In genomic region chr5:76715734-76716455, GRCh38 we compare ENCODE assay signal across 8 cellular contexts. TPM values are rescaled to one million over a fixed set of nuclear protein-coding genes. Genes with fewer than 3 reads are reported as not detected.
DNase-seq lines count a peak whose midpoint lies in the region; ATAC-seq and TF ChIP-seq lines count a peak whose summit lies in the region.

F2R (plus strand) TSS chr5:76716126; CDS start chr5:76716308, 182 bp downstream.

- H3K9me3 ChIP-seq in BLaER1: peaks cover 4% of the 10 kb centered on the region; the same call in 1 of the 2 replicates
- H3K9me3 ChIP-seq in ascending aorta: no peaks in the 10 kb centered on the region
- no peaks in the 10 kb centered on the region for H3K9me3 ChIP-seq in right atrium auricular region

- intact Hi-C loops in ascending aorta (cut with DNase I): loop anchor here (5.0 kb wide), 1 partner anchor 71 kb away; no protein-coding TSS in a partner anchor

- TF ChIP-seq CTCF in ascending aorta (IDR thresholded peaks at IDR 0.05) (peak; percentile 22 to 47 (median 40)), right atrium auricular region (IDR thresholded peaks at IDR 0.05) (peak; percentile 32 to 80)

- H3K9ac ChIP-seq in BLaER1: peak within 1 kb of the TSS; percentile 69

- DNase-seq in SW480 (ENCODE audit: low spot score): peak; percentile 17
- DNase-seq in ascending aorta (ENCODE audit: low spot score in 2 of 2): peak in 1 of 2 donors; percentile 69
- DNase-seq in right atrium auricular region (ENCODE audit: low spot score): no peak
- no peak for DNase-seq in renal cortical epithelial cell (ENCODE audit: low read depth)
- DNase-seq in NCI-H1048 (lab: John Stamatoyannopoulos, UW): no peak

- no peak within 1 kb of the TSS for H3K27ac ChIP-seq in BLaER1
- peak within 1 kb of the TSS; percentile 54 to 62 for H3K27ac ChIP-seq in ascending aorta
- H3K27ac ChIP-seq in right atrium auricular region: peak within 1 kb of the TSS; percentile 61 to 79

- ATAC-seq in GM19372 (IDR thresholded peaks at IDR 0.05; ENCODE audit: low read depth, unreplicated experiment) (peak; percentile 58), HG03521 (IDR thresholded peaks at IDR 0.05; ENCODE audit: unreplicated experiment) (peak; percentile 70)

- H4K20me1 ChIP-seq in BLaER1: peaks cover 28% of the 10 kb centered on the region

- H3K4me3 ChIP-seq in BLaER1: peak within 1 kb of the TSS; percentile 75
- H3K4me3 ChIP-seq in ascending aorta: peak within 1 kb of the TSS; percentile 76 to 99
- peak within 1 kb of the TSS; percentile 63 to 80 for H3K4me3 ChIP-seq in right atrium auricular region

- H3K4me1 ChIP-seq in BLaER1: peaks cover 21% of the 10 kb centered on the region
- peaks cover 7 to 9% of the 10 kb centered on the region in 2 donors for H3K4me1 ChIP-seq in ascending aorta
- peaks cover 0 to 31% of the 10 kb centered on the region in 2 donors for H3K4me1 ChIP-seq in right atrium auricular region

- no peaks in the 10 kb centered on the region for H3K36me3 ChIP-seq in BLaER1
- no peaks in the 10 kb centered on the region for H3K36me3 ChIP-seq in ascending aorta
- H3K36me3 ChIP-seq in right atrium auricular region: no peaks in the 10 kb centered on the region

- peak within 1 kb of the TSS; percentile 98 for H3K4me2 ChIP-seq in BLaER1

- H3K27me3 ChIP-seq in BLaER1 (peaks cover 58% of the 10 kb centered on the region), ascending aorta (no peaks in the 10 kb centered on the region), right atrium auricular region (peaks cover 0 to 5% of the 10 kb centered on the region in 2 donors)

RNA-seq across cellular contexts. Expression of gene F2R, which starts in this region (rescaled TPM):
- 131 TPM for total RNA-seq in ascending aorta
- 10 to 100 TPM; 16.1 to 46.7 TPM for total RNA-seq in right atrium auricular region
- 14.4 and 80.5 TPM in 2 replicates for total RNA-seq in renal cortical epithelial cell
